1 cellular context compared by ENCODE assay signal in genomic region chr6:2817778-2818443, GRCh38.
TF ChIP-seq lines count a peak whose summit lies in the region.

No MANE protein-coding gene starts in this region.

TF ChIP-seq in K562, 482 proteins besides CTCF, POLR2A, EP300 and RAD21:
- TF ChIP-seq ZBTB12 (CRISPR knock-in tag; IDR thresholded peaks at IDR 0.05), result no peak
- TF ChIP-seq PURB (CRISPR knock-in tag; IDR thresholded peaks at IDR 0.05; ENCODE audit: low read depth), result no peak
- TF ChIP-seq NFXL1 (CRISPR knock-in tag; IDR thresholded peaks at IDR 0.05), result no peak
- 0 out of 2 replicates have a peak, but pooled peaks have one; percentile 8 for TF ChIP-seq ATF3 (IDR thresholded peaks at IDR 0.05)
- no peak for TF ChIP-seq ATF3 (CRISPR knock-in tag; conservative IDR thresholded peaks at IDR 0.05)
- no peak for TF ChIP-seq JUNB (CRISPR knock-in tag; conservative IDR thresholded peaks at IDR 0.05)
TF ChIP-seq in K562: peak in this region for 1.
